In the genomic region with DNA sequence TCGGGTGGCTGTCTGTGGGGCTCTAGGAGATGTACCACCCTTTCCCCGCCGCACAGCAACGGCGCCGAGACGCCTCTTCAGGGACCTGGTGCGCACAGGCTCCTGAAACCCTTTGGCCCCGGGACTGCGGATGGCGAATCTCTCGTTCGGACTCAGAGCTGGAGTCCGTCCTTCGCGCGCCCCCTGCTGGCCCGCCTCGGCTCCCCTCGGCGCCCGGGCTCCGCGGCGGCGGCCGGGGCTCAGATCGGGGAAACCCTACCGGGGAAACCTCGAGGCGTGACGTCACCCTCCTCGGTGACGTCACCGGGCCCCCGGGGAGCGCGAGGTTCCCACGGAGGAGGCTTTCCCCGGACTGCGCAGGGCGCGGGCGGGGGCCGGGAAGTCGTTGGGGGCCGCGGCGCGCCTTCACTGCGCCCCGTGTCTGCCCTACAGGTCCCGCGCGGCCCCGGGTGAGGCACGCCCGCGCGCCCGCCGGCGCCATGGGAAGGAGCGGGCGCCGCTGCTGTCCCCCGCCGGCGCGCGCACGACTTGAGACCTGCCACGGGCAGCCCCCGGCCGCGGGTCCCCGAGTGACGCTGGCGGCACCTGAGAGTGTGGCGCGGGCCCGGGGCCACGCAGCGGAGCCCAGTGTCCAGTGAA, we compare ENCODE assay signal across 8 cellular contexts. TPM values are rescaled to one million over a fixed set of nuclear protein-coding genes. Genes with fewer than 3 reads are reported as not detected.
A peak's percentile ranks its signal among the peaks of the same experiment; 100 is the strongest.
DNase-seq lines count a peak whose midpoint lies in the region; ATAC-seq lines count a peak whose summit lies in the region.

No MANE protein-coding gene starts in this region.

- H3K9me3 ChIP-seq in HUES48 (ENCODE audit: control insufficient read depth, insufficient read depth, low read length), result no peaks in the 10 kb centered on the region
- H3K9me3 ChIP-seq in muscle layer of colon (ENCODE audit: low read length), result no peaks in the 10 kb centered on the region

- peak overlapping the region; percentile 80 for H3K4me3 Mint-ChIP-seq in activated T-cell treated with anti-CD3 and anti-CD28 coated beads, Interleukin-2, amount 50 U/mL, for 4 hours

- peak; percentile 70 for DNase-seq in DMS 273 treated with DMSO at 0.1 percent for 48 hours (lab: John Stamatoyannopoulos, UW)
- DNase-seq in OCI-M1 (lab: John Stamatoyannopoulos, UW), result peak; percentile 96
- DNase-seq in activated T-cell treated with anti-CD3 and anti-CD28 coated beads, Interleukin-2, amount 50 U/mL, for 4 hours, result peak; percentile 95
- peak; percentile 91 to 93 for DNase-seq in stimulated activated CD8-positive, alpha-beta memory T cell treated with anti-CD3 and anti-CD28 coated beads, Interleukin-7, amount 100 ng/mL, for 1 hour (ENCODE audit: low read depth in 2 of 2)

- ATAC-seq in GM21423 (IDR thresholded peaks at IDR 0.05; ENCODE audit: unreplicated experiment), result peak; percentile 43
- ATAC-seq in activated T-cell treated with anti-CD3 and anti-CD28 coated beads, Interleukin-2, amount 50 U/mL, for 4 hours, result peak; percentile 53 to 60
- ATAC-seq in esophagus mucosa, result peak; percentile 63

- peak overlapping the region; percentile 74 for H3K4me3 ChIP-seq in HUES48 (ENCODE audit: low read depth, low read length)
- peak overlapping the region; percentile 66 to 71 for H3K4me3 ChIP-seq in muscle layer of colon (ENCODE audit: low read depth in 1 of 2, low read length in 2 of 2)

- peaks cover 26% of the 10 kb centered on the region for H3K4me1 Mint-ChIP-seq in activated T-cell treated with anti-CD3 and anti-CD28 coated beads, Interleukin-2, amount 50 U/mL, for 4 hours (ENCODE audit: low read depth)

- H3K36me3 ChIP-seq in HUES48 (ENCODE audit: control insufficient read depth, insufficient read depth, low read length), result peaks cover 26% of the 10 kb centered on the region
- peaks cover 16% of the 10 kb centered on the region for H3K36me3 ChIP-seq in muscle layer of colon (ENCODE audit: insufficient read depth, low read length)

- H3K27me3 Mint-ChIP-seq in activated T-cell treated with anti-CD3 and anti-CD28 coated beads, Interleukin-2, amount 50 U/mL, for 4 hours (ENCODE audit: low read depth), result no peaks in the 10 kb centered on the region

- H3K9ac ChIP-seq in HUES48 (ENCODE audit: low read depth, low read length) (peak overlapping the region; percentile 76), muscle layer of colon (ENCODE audit: low read length) (no peak overlapping the region)

- H3K27me3 ChIP-seq in HUES48 (ENCODE audit: control insufficient read depth, insufficient read depth, low read length) (peaks cover 17% of the 10 kb centered on the region), muscle layer of colon (ENCODE audit: control insufficient read depth in 1 of 2, insufficient read depth in 2 of 2, low read length in 2 of 2) (peaks cover 27 to 34% of the 10 kb centered on the region in 2 donors)

- H3K27ac ChIP-seq in HUES48 (ENCODE audit: low read depth, low read length), result peak overlapping the region; percentile 92
- peak overlapping the region; percentile 23 for H3K27ac ChIP-seq in muscle layer of colon (ENCODE audit: low read depth, low read length)

- no peaks in the 10 kb centered on the region for H3K36me3 Mint-ChIP-seq in activated T-cell treated with anti-CD3 and anti-CD28 coated beads, Interleukin-2, amount 50 U/mL, for 4 hours (ENCODE audit: insufficient read depth)

- H3K9me3 Mint-ChIP-seq in activated T-cell treated with anti-CD3 and anti-CD28 coated beads, Interleukin-2, amount 50 U/mL, for 4 hours, result no peaks in the 10 kb centered on the region

- peaks cover 21% of the 10 kb centered on the region for H3K4me1 ChIP-seq in HUES48 (ENCODE audit: control insufficient read depth, insufficient read depth, low read length)
- H3K4me1 ChIP-seq in muscle layer of colon (ENCODE audit: insufficient read depth, low read length), result peaks cover 18% of the 10 kb centered on the region

RNA-seq across cellular contexts. Expression of a gene that starts 7.9 kb away (rescaled TPM):
- 10 to 100 TPM; 11.7 to 19.8 (median 14.2) TPM for total RNA-seq in activated T-cell treated with anti-CD3 and anti-CD28 coated beads, Interleukin-2, amount 50 U/mL, for 4 hours
- 4.3 TPM for total RNA-seq in esophagus mucosa

RNA-seq across cellular contexts. Expression of a gene that starts 18.9 kb away (rescaled TPM):
- 10 to 100 TPM; 16.6 to 48.5 (median 21.6) TPM for total RNA-seq in activated T-cell treated with anti-CD3 and anti-CD28 coated beads, Interleukin-2, amount 50 U/mL, for 4 hours
- 27.2 TPM for total RNA-seq in esophagus mucosa

RNA-seq across cellular contexts. Expression of a gene that starts 28.0 kb away (rescaled TPM):
- 100 to 1,000 TPM; 140 to 163 (median 158) TPM for total RNA-seq in activated T-cell treated with anti-CD3 and anti-CD28 coated beads, Interleukin-2, amount 50 U/mL, for 4 hours
- total RNA-seq in esophagus mucosa, result 26.6 TPM

RNA-seq across cellular contexts. Expression of a gene that starts 42.9 kb away (rescaled TPM):
- total RNA-seq in activated T-cell treated with anti-CD3 and anti-CD28 coated beads, Interleukin-2, amount 50 U/mL, for 4 hours, result 10 to 100 TPM; 18.0 to 22.1 (median 19.0) TPM
- 23.0 TPM for total RNA-seq in esophagus mucosa

RNA-seq across cellular contexts. Expression of a gene that starts 45.2 kb away (rescaled TPM):
- 1 to 10 TPM; 1.7 to 5.7 (median 3.1) TPM for total RNA-seq in activated T-cell treated with anti-CD3 and anti-CD28 coated beads, Interleukin-2, amount 50 U/mL, for 4 hours
- total RNA-seq in esophagus mucosa, result 32.8 TPM

Comparison
In these comparisons a context has a peak if more than half of its experiments do, and no peak if none do; other contexts are left out.
1. Peak in every context shown above with its lines: DNase-seq, ATAC-seq, H3K4me3 ChIP-seq and H3K27ac ChIP-seq.